10 cellular contexts compared by ENCODE assay signal in genomic region chr11:64253043-64253442, GRCh38. TPM values are rescaled to one million over a fixed set of nuclear protein-coding genes. Genes with fewer than 3 reads are reported as not detected.
DNase-seq lines count a peak whose midpoint lies in the region; ATAC-seq and TF ChIP-seq lines count a peak whose summit lies in the region.
"Had no signal": no experiment of that assay in that cellular context is flagged by ENCODE, and none has a peak within 500 bp of the region (broad histone marks: within the 10 kb centered on the region; RNA-seq: fewer than 3 reads in every experiment).

No MANE protein-coding gene starts in this region.

- POLR2A ChIA-PET in activated CD4-positive, alpha-beta T cell treated with anti-CD3 and anti-CD28 coated beads for 36 hours (lab: Charles Lee) = no interaction called here

- peaks cover 14% of the 10 kb centered on the region for H3K4me1 ChIP-seq in smooth muscle cell (ENCODE audit: low read depth)

- 86% methylated on average over 8 of the region's 8 CpGs for WGBS in smooth muscle cell (ENCODE audit: low lambda C conversion rate)

- no peaks in the 10 kb centered on the region for H3K36me3 ChIP-seq in smooth muscle cell (ENCODE audit: low read depth)

- no peak for DNase-seq in activated CD4-positive, alpha-beta T cell treated with anti-CD3 and anti-CD28 coated beads for 36 hours
- DNase-seq in activated CD4-positive, alpha-beta T cell treated with anti-CD3 and anti-CD28 coated beads for 1 hour = no peak
- no peak for DNase-seq in T-helper 17 cell
- DNase-seq in foreskin fibroblast = no peak
- DNase-seq in smooth muscle cell (lab: John Stamatoyannopoulos, UW; ENCODE audit: unreplicated experiment) = no peak
- DNase-seq in posterior cingulate gyrus = no peak
- DNase-seq in posterior vena cava (ENCODE audit: low spot score) = no peak
- DNase-seq: NCI-H2171 treated with DMSO at 0.1 percent for 48 hours had no signal

- H3K4me3 ChIP-seq in foreskin fibroblast (ENCODE audit: low read depth in 1 of 2, low read length in 2 of 2) = peak overlapping the region; percentile 57 to 82
- H3K4me3 ChIP-seq in smooth muscle cell = peak overlapping the region; percentile 92

- no peaks in the 10 kb centered on the region for H3K9me3 ChIP-seq in T-helper 17 cell (ENCODE audit: control insufficient read depth, low read length, poor library complexity, severe bottlenecking)
- H3K9me3 ChIP-seq in smooth muscle cell (replicated peaks; ENCODE audit: low read depth) = no peaks in the 10 kb centered on the region

- no peak for ATAC-seq in activated CD4-positive, alpha-beta T cell treated with anti-CD3 and anti-CD28 coated beads for 36 hours
- no peak for ATAC-seq in T-helper 17 cell
- ATAC-seq in HG02840 (IDR thresholded peaks at IDR 0.05; ENCODE audit: low FRiP score, unreplicated experiment) = no peak

- intact Hi-C loops in activated CD4-positive, alpha-beta T cell treated with anti-CD3 and anti-CD28 coated beads for 36 hours (cut with DNase I, micrococcal nuclease) = no loop called here
- intact Hi-C loops in posterior cingulate gyrus (cut with DNase I) = loop anchor here (5.0 kb wide), 1 partner anchor 49 kb away; the partner anchor contains the start of gene CATSPERZ
- intact Hi-C loops in posterior vena cava (cut with DNase I) = no loop called here

- H3K27me3 Mint-ChIP-seq in activated CD4-positive, alpha-beta T cell treated with anti-CD3 and anti-CD28 coated beads for 36 hours = no peaks in the 10 kb centered on the region
- no peaks in the 10 kb centered on the region for H3K27me3 Mint-ChIP-seq in T-helper 17 cell
- H3K27me3 Mint-ChIP-seq: activated naive CD4-positive, alpha-beta T cell treated with anti-CD3 and anti-CD28 coated beads, Interleukin-2, amount 50 U/mL, for 24 hours had no signal

- no peaks in the 10 kb centered on the region for H3K9me3 Mint-ChIP-seq in activated CD4-positive, alpha-beta T cell treated with anti-CD3 and anti-CD28 coated beads for 36 hours (ENCODE audit: low read depth)
- H3K9me3 Mint-ChIP-seq: activated naive CD4-positive, alpha-beta T cell treated with anti-CD3 and anti-CD28 coated beads, Interleukin-2, amount 50 U/mL, for 24 hours had no signal

- H3K4me2 ChIP-seq in smooth muscle cell = peak overlapping the region; percentile 100

- no peaks in the 10 kb centered on the region for H3K27me3 ChIP-seq in smooth muscle cell (ENCODE audit: low read depth)

- no peak for TF ChIP-seq CTCF in foreskin fibroblast (IDR thresholded peaks at IDR 0.05; ENCODE audit: low read depth, low read length)
- TF ChIP-seq CTCF in smooth muscle cell (IDR thresholded peaks at IDR 0.05; ENCODE audit: borderline replicate concordance, insufficient read depth, poor library complexity, severe bottlenecking) = no peak

- H3K4me1 Mint-ChIP-seq in activated CD4-positive, alpha-beta T cell treated with anti-CD3 and anti-CD28 coated beads for 36 hours = peaks cover 13% of the 10 kb centered on the region
- H3K4me1 Mint-ChIP-seq in T-helper 17 cell = peaks cover 13% of the 10 kb centered on the region

- no peak overlapping the region for H3K27ac ChIP-seq in smooth muscle cell (ENCODE audit: low read depth)

- CTCF ChIA-PET in activated CD4-positive, alpha-beta T cell treated with anti-CD3 and anti-CD28 coated beads for 36 hours (lab: Charles Lee) = interaction anchor here (0.7 to 1.4 kb wide), 4 partner anchors 10 to 640 kb away, joined by 3 to 8 read pairs (median 3); partner anchors contain the start of gene FERMT3

- H2AFZ ChIP-seq in smooth muscle cell (ENCODE audit: low read depth) = no peak overlapping the region

- H3K36me3 Mint-ChIP-seq in activated CD4-positive, alpha-beta T cell treated with anti-CD3 and anti-CD28 coated beads for 36 hours (ENCODE audit: low read depth) = no peaks in the 10 kb centered on the region
- H3K36me3 Mint-ChIP-seq in T-helper 17 cell (ENCODE audit: low read depth) = no peaks in the 10 kb centered on the region
- H3K36me3 Mint-ChIP-seq: activated naive CD4-positive, alpha-beta T cell treated with anti-CD3 and anti-CD28 coated beads, Interleukin-2, amount 50 U/mL, for 24 hours had no signal

- H4K20me1 ChIP-seq in smooth muscle cell (ENCODE audit: low read depth) = peaks cover 30% of the 10 kb centered on the region

- peak overlapping the region; percentile 84 for H3K4me3 Mint-ChIP-seq in activated CD4-positive, alpha-beta T cell treated with anti-CD3 and anti-CD28 coated beads for 36 hours
- peak overlapping the region; percentile 94 for H3K4me3 Mint-ChIP-seq in T-helper 17 cell

- H3K27ac Mint-ChIP-seq in activated CD4-positive, alpha-beta T cell treated with anti-CD3 and anti-CD28 coated beads for 36 hours = no peak overlapping the region
- H3K27ac Mint-ChIP-seq in T-helper 17 cell = no peak overlapping the region
- H3K27ac Mint-ChIP-seq: activated naive CD4-positive, alpha-beta T cell treated with anti-CD3 and anti-CD28 coated beads, Interleukin-2, amount 50 U/mL, for 24 hours had no signal

- H3F3A ChIP-seq in smooth muscle cell (ENCODE audit: low read depth) = no peaks in the 10 kb centered on the region

- no peak overlapping the region for H3K9ac ChIP-seq in smooth muscle cell (ENCODE audit: low read depth)

- peaks cover 8% of the 10 kb centered on the region for H3K79me2 ChIP-seq in smooth muscle cell (ENCODE audit: low read depth)

RNA-seq across cellular contexts. Expression of gene PLCB3, which starts 1.7 kb away (rescaled TPM):
- 10 to 100 TPM in 1 of 2 experiments, 1 to 10 TPM in 1; 9.0 to 10.9 TPM for total RNA-seq in activated CD4-positive, alpha-beta T cell treated with anti-CD3 and anti-CD28 coated beads for 36 hours
- total RNA-seq in T-helper 17 cell (1 to 10 TPM; 5.9 TPM), smooth muscle cell (15.0 and 17.1 TPM in 2 replicates), posterior vena cava (10 to 100 TPM; 26.1 to 28.3 TPM)
- polyA plus RNA-seq in smooth muscle cell = 14.8 and 15.6 TPM in 2 replicates

RNA-seq across cellular contexts. Expression of gene PPP1R14B, which starts 6.3 kb away (rescaled TPM):
- total RNA-seq in activated CD4-positive, alpha-beta T cell treated with anti-CD3 and anti-CD28 coated beads for 36 hours = 100 to 1,000 TPM; 261 to 267 TPM
- total RNA-seq in T-helper 17 cell (10 to 100 TPM; 38.7 to 48.2 TPM), smooth muscle cell (213 and 242 TPM in 2 replicates), posterior vena cava (100 to 1,000 TPM; 102 to 190 TPM)
- 530 and 589 TPM in 2 replicates for polyA plus RNA-seq in smooth muscle cell

RNA-seq across cellular contexts. Expression of gene FKBP2, which starts 12.1 kb away (rescaled TPM):
- 10 to 100 TPM; 19.9 to 21.3 TPM for total RNA-seq in activated CD4-positive, alpha-beta T cell treated with anti-CD3 and anti-CD28 coated beads for 36 hours
- 10 to 100 TPM; 27.4 to 29.1 TPM for total RNA-seq in T-helper 17 cell
- 31.0 and 51.3 TPM in 2 replicates for total RNA-seq in smooth muscle cell
- 231 and 246 TPM in 2 replicates for polyA plus RNA-seq in smooth muscle cell
- total RNA-seq in posterior vena cava = 10 to 100 TPM; 50.6 to 56.7 TPM

RNA-seq across cellular contexts. Expression of gene VEGFB, which starts 18.7 kb away (rescaled TPM):
- total RNA-seq in activated CD4-positive, alpha-beta T cell treated with anti-CD3 and anti-CD28 coated beads for 36 hours = 10 to 100 TPM; 80.0 to 80.3 TPM
- total RNA-seq in T-helper 17 cell (10 to 100 TPM; 44.9 to 48.3 TPM), smooth muscle cell (20.0 and 27.9 TPM in 2 replicates), posterior vena cava (100 to 1,000 TPM; 163 to 190 TPM)
- polyA plus RNA-seq in smooth muscle cell = 94.4 and 96.5 TPM in 2 replicates

RNA-seq across cellular contexts. Expression of gene DNAJC4, which starts 22.7 kb away (rescaled TPM):
- 10 to 100 TPM; 21.9 to 23.1 TPM for total RNA-seq in activated CD4-positive, alpha-beta T cell treated with anti-CD3 and anti-CD28 coated beads for 36 hours
- total RNA-seq in T-helper 17 cell = 10 to 100 TPM; 29.0 to 35.0 TPM
- total RNA-seq in smooth muscle cell = 14.5 and 14.7 TPM in 2 replicates
- polyA plus RNA-seq in smooth muscle cell = 76.7 and 78.5 TPM in 2 replicates
- 10 to 100 TPM; 16.1 to 21.3 TPM for total RNA-seq in posterior vena cava
